Comparison of ENCODE assay signal across 1 cellular context in genomic region chr2:143525536-143525935, GRCh38.
TF ChIP-seq lines count a peak whose summit lies in the region.

No MANE protein-coding gene starts in this region.

TF ChIP-seq in IMR-90, 13 proteins besides CTCF, POLR2A, EP300 and RAD21 (continued from another document):
- no peak for TF ChIP-seq MXI1 (IDR thresholded peaks at IDR 0.05; ENCODE audit: borderline replicate concordance, low read depth, low read length)
- TF ChIP-seq, protein P1, sequence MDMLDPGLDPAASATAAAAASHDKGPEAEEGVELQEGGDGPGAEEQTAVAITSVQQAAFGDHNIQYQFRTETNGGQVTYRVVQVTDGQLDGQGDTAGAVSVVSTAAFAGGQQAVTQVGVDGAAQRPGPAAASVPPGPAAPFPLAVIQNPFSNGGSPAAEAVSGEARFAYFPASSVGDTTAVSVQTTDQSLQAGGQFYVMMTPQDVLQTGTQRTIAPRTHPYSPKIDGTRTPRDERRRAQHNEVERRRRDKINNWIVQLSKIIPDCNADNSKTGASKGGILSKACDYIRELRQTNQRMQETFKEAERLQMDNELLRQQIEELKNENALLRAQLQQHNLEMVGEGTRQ (IDR thresholded peaks at IDR 0.05; ENCODE audit: low read depth, low read length), result no peak
- no peak for TF ChIP-seq MAZ (IDR thresholded peaks at IDR 0.05; ENCODE audit: borderline replicate concordance, low read depth, low read length)
- no peak for TF ChIP-seq RCOR1 (IDR thresholded peaks at IDR 0.05; ENCODE audit: insufficient replicate concordance, low read length)
- TF ChIP-seq SMC3 (IDR thresholded peaks at IDR 0.05; ENCODE audit: low read depth, low read length), result no peak
- no peak for TF ChIP-seq RFX5 (IDR thresholded peaks at IDR 0.05; ENCODE audit: low read depth, low read length)
- TF ChIP-seq CEBPB (IDR thresholded peaks at IDR 0.05; ENCODE audit: low read depth, low read length), result no peak
- no peak for TF ChIP-seq CHD1 (IDR thresholded peaks at IDR 0.05; ENCODE audit: low read depth, low read length)
- no peak for TF ChIP-seq NFE2L2 (IDR thresholded peaks at IDR 0.05; ENCODE audit: low read depth, low read length)
- TF ChIP-seq MAFK (IDR thresholded peaks at IDR 0.05; ENCODE audit: low read depth, low read length), result no peak
